24 cellular contexts compared by ENCODE assay signal in genomic region chr6:80332013-80332412, GRCh38.
DNase-seq lines count a peak whose midpoint lies in the region; ATAC-seq and TF ChIP-seq lines count a peak whose summit lies in the region.
"Had no signal": no experiment of that assay in that cellular context is flagged by ENCODE, and none has a peak within 500 bp of the region (broad histone marks: within the 10 kb centered on the region; RNA-seq: fewer than 3 reads in every experiment).

No MANE protein-coding gene starts in this region.

- peak overlapping the region; percentile 35 for H3K4me3 Mint-ChIP-seq in neural crest cell
- H3K4me3 Mint-ChIP-seq: activated T-helper 17 cell treated with anti-CD3 and anti-CD28 coated beads, Interleukin-2, amount 50 U/mL, for 72 hours; CD8-positive, alpha-beta memory T cell; memory B cell; natural killer cell had no signal

- DNase-seq in SK-N-SH (no peak), NCI-H2107 (lab: John Stamatoyannopoulos, UW) (peak; percentile 28), NCI-H774 (lab: John Stamatoyannopoulos, UW) (peak; percentile 78), neural crest cell (ENCODE audit: low read depth, low spot score) (no peak), cerebellar nuclear complex (lab: John Stamatoyannopoulos, UW) (no peak), medulla oblongata (ENCODE audit: extremely low spot score) (no peak)
- DNase-seq: activated CD4-positive, CD25-positive, alpha-beta regulatory T cell; adrenal gland; caudate nucleus; CD8-positive, alpha-beta memory T cell; effector CD4-positive, alpha-beta T cell; glutamatergic neuron; natural killer cell; small intestine; stimulated activated CD4-positive, alpha-beta T cell treated with anti-CD3 and anti-CD28 coated beads, Interleukin-4, amount 100 ng/mL, for 4 hours; stimulated activated CD8-positive, alpha-beta memory T cell treated with anti-CD3 and anti-CD28 coated beads, Interleukin-4, amount 100 ng/mL, for 48 hours; substantia nigra had no signal

- H3K4me1 ChIP-seq in SK-N-SH (ENCODE audit: control insufficient read depth in 1 of 2, insufficient read depth in 2 of 2, low read depth in 1 of 2, low read length in 1 of 2) = peaks cover 8 to 14% of the 10 kb centered on the region in 2 experiments; a peak in 3 of 4 replicates

- H3K27me3 Mint-ChIP-seq in neural crest cell (ENCODE audit: low read depth) = no peaks in the 10 kb centered on the region
- H3K27me3 Mint-ChIP-seq: activated T-helper 17 cell treated with anti-CD3 and anti-CD28 coated beads, Interleukin-2, amount 50 U/mL, for 72 hours; CD8-positive, alpha-beta memory T cell; memory B cell; progenitor cell of endocrine pancreas had no signal

- no peaks in the 10 kb centered on the region for H3K9me2 ChIP-seq in SK-N-SH

- H3K4me1 Mint-ChIP-seq in neural crest cell = peaks cover 91% of the 10 kb centered on the region
- H3K4me1 Mint-ChIP-seq: activated T-helper 17 cell treated with anti-CD3 and anti-CD28 coated beads, Interleukin-2, amount 50 U/mL, for 72 hours; CD8-positive, alpha-beta memory T cell; memory B cell had no signal

- no peaks in the 10 kb centered on the region for H3K27me3 ChIP-seq in SK-N-SH (ENCODE audit: insufficient read depth)
- H3K27me3 ChIP-seq: adrenal gland had no signal

- no peaks in the 10 kb centered on the region for H3K9me3 Mint-ChIP-seq in neural crest cell
- H3K9me3 Mint-ChIP-seq: activated T-helper 17 cell treated with anti-CD3 and anti-CD28 coated beads, Interleukin-2, amount 50 U/mL, for 72 hours; CD8-positive, alpha-beta memory T cell; memory B cell; natural killer cell had no signal

- POLR2A ChIA-PET in SK-N-SH (lab: Yijun Ruan, JAX) = no interaction called here

- no peak overlapping the region for H3K4me3 ChIP-seq in SK-N-SH (ENCODE audit: low read depth in 2 of 2, low read length in 1 of 2)
- H3K4me3 ChIP-seq: adrenal gland, K562 had no signal

- H3K79me2 ChIP-seq in SK-N-SH (ENCODE audit: insufficient read depth) = no peaks in the 10 kb centered on the region

- no peak overlapping the region for H3K9ac ChIP-seq in SK-N-SH

- no peaks in the 10 kb centered on the region for H3K36me3 ChIP-seq in SK-N-SH (replicated peaks in 1 of 2; ENCODE audit: control insufficient read depth in 1 of 2, insufficient read depth in 2 of 2, low read length in 1 of 2)
- H3K36me3 ChIP-seq: adrenal gland had no signal

- TF ChIP-seq CTCF in SK-N-SH (IDR thresholded peaks at IDR 0.05) = no peak
- TF ChIP-seq CTCF in neural crest cell (conservative IDR thresholded peaks at IDR 0.05) = no peak

- H3K36me3 Mint-ChIP-seq in neural crest cell (ENCODE audit: low read depth) = no peaks in the 10 kb centered on the region
- H3K36me3 Mint-ChIP-seq: CD8-positive, alpha-beta memory T cell; memory B cell; natural killer cell had no signal

- no peak overlapping the region for H2AFZ ChIP-seq in SK-N-SH (ENCODE audit: low read depth)

- H3K9me3 ChIP-seq in SK-N-SH = no peaks in the 10 kb centered on the region

- no peaks in the 10 kb centered on the region for H3F3A ChIP-seq in SK-N-SH (replicated peaks; ENCODE audit: insufficient read depth)

- H4K20me1 ChIP-seq in SK-N-SH (ENCODE audit: insufficient read depth) = no peaks in the 10 kb centered on the region

- no peak for TF ChIP-seq RAD21 in SK-N-SH (IDR thresholded peaks at IDR 0.05; ENCODE audit: low read length)

- ATAC-seq in SK-N-SH treated with all-trans-retinoic acid at 6 μM for 48 hours (peak; percentile 26; the same call in 1 of the 3 replicates), HG03460 (IDR thresholded peaks at IDR 0.05; ENCODE audit: unreplicated experiment) (no peak)
- ATAC-seq: activated T-helper 17 cell treated with anti-CD3 and anti-CD28 coated beads, Interleukin-2, amount 50 U/mL, for 72 hours; K562; natural killer cell had no signal

- WGBS in SK-N-SH (ENCODE audit: low lambda C conversion rate) = 71% methylated on average over 4 of the region's 4 CpGs

- TF ChIP-seq EP300 in SK-N-SH (IDR thresholded peaks at IDR 0.05; ENCODE audit: borderline replicate concordance in 1 of 2, low read depth in 1 of 2, low read length in 1 of 2) = no peak

- CTCF ChIA-PET in SK-N-SH (lab: Yijun Ruan, JAX) = no interaction called here

- no peak overlapping the region for H3K27ac ChIP-seq in SK-N-SH (ENCODE audit: low read depth in 2 of 2, low read length in 1 of 2)
- H3K27ac ChIP-seq: adrenal gland, HL-60 had no signal

- no peak overlapping the region for H3K27ac Mint-ChIP-seq in neural crest cell (ENCODE audit: unreplicated experiment)
- H3K27ac Mint-ChIP-seq: activated T-helper 17 cell treated with anti-CD3 and anti-CD28 coated beads, Interleukin-2, amount 50 U/mL, for 72 hours; CD8-positive, alpha-beta memory T cell; memory B cell; natural killer cell; progenitor cell of endocrine pancreas had no signal

- no peak overlapping the region for H3K4me2 ChIP-seq in SK-N-SH

TF ChIP-seq in SK-N-SH treated with all-trans-retinoic acid at 6 μM for 48 hours, 23 proteins besides CTCF, POLR2A, EP300 and RAD21 (continues in another document):
- TF ChIP-seq PATZ1 (CRISPR knock-in tag; IDR thresholded peaks at IDR 0.05; ENCODE audit: borderline replicate concordance) = no peak
- TF ChIP-seq CSDC2 (CRISPR knock-in tag; IDR thresholded peaks at IDR 0.05) = no peak
- no peak for TF ChIP-seq GLIS3 (CRISPR knock-in tag; IDR thresholded peaks at IDR 0.05)
- no peak for TF ChIP-seq TOX (CRISPR knock-in tag; IDR thresholded peaks at IDR 0.05; ENCODE audit: borderline replicate concordance)
- TF ChIP-seq POU6F1 (CRISPR knock-in tag; IDR thresholded peaks at IDR 0.05; ENCODE audit: borderline replicate concordance, low read depth) = no peak

TF ChIP-seq in SK-N-SH, 30 proteins besides CTCF, POLR2A, EP300 and RAD21:
- TF ChIP-seq PBX3 (IDR thresholded peaks at IDR 0.05) (no peak), EZH2phosphoT487 (IDR thresholded peaks at IDR 0.05; ENCODE audit: borderline replicate concordance, low read depth) (no peak), MAX (IDR thresholded peaks at IDR 0.05; ENCODE audit: low read depth) (no peak), CHD2 (IDR thresholded peaks at IDR 0.05; ENCODE audit: low read length, partially characterized antibody) (no peak), RCOR1 (IDR thresholded peaks at IDR 0.05; ENCODE audit: low read length) (no peak), ELF1 (IDR thresholded peaks at IDR 0.05) (no peak), FOXM1 (IDR thresholded peaks at IDR 0.05; ENCODE audit: low read depth) (no peak), SIN3A (IDR thresholded peaks at IDR 0.05; ENCODE audit: borderline replicate concordance, low read depth, low read length) (no peak), YY1 (IDR thresholded peaks at IDR 0.05; ENCODE audit: low read depth) (no peak)

Comparison
In these comparisons a context has a peak if more than half of its experiments do, and no peak if none do; other contexts are left out.
1. DNase-seq: peak in NCI-H2107 (single experiment) and NCI-H774 (single experiment); none in SK-N-SH (single experiment), neural crest cell (single experiment), cerebellar nuclear complex (0 of 2) and medulla oblongata (single experiment).